In the genomic region with DNA sequence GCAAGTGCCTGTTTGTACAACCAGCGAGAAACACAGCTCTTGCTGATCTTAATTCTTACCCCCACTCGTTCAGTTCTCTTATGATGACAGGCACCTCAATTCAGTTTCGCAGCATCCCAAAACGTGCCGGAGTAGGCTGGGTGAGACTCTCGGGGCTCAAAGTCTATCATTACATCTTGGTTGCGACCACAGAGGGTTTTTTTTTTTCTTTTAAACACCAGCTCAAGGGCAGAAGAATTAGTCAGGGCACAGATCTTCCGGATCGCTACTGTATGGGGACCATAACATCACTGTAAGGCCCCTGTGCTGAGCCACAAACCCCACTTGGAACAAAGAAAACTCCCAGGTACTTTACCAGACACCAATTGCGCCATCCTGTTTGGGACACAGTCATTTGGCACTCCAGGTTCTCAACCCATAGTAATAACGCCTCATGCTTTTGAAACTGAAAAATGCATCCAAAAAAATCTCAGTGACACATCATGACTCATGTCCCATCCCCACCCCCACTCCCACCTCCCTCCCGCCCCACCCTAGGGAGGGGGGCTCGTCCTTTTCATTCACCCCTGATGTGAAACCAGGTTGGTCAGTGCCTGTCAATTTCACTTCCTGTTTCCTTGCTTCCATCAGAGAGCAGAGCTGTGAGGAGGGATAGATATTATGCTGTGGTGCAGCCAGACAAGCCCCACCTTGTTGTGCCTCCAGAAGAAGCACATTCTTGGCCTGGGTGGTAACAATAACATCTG, we compare ENCODE assay signal across 8 cellular contexts. TPM values are rescaled to one million over a fixed set of nuclear protein-coding genes. Genes with fewer than 3 reads are reported as not detected.
DNase-seq lines count a peak whose midpoint lies in the region; ATAC-seq and TF ChIP-seq lines count a peak whose summit lies in the region.

No MANE protein-coding gene starts in this region.

- peak overlapping the region; percentile 27 for H3K4me3 ChIP-seq in CD8-positive, alpha-beta memory T cell (ENCODE audit: low read length)
- no peak overlapping the region for H3K4me3 ChIP-seq in fibroblast of mammary gland (ENCODE audit: control insufficient read depth, low read depth, low read length)

- intact Hi-C loops in activated CD8-positive, alpha-beta T cell treated with anti-CD3 and anti-CD28 coated beads for 36 hours (cut with micrococcal nuclease) = loop anchor here (2.0 to 5.0 kb wide), 2 partner anchors 34 to 74 kb away; no protein-coding TSS in a partner anchor
- intact Hi-C loops in left ventricle myocardium superior (cut with micrococcal nuclease) = no loop called here

- in situ Hi-C loops in KBM-7 (cut with MboI; ENCODE audit: low pct_unique_long_range_greater_than_20kb, low sequenced_read_pairs) = no loop called here

- peak; percentile 80 for ATAC-seq in GM21576 (IDR thresholded peaks at IDR 0.05; ENCODE audit: unreplicated experiment)
- peak; percentile 80 for ATAC-seq in activated CD8-positive, alpha-beta T cell treated with anti-CD3 and anti-CD28 coated beads for 36 hours
- ATAC-seq in left ventricle myocardium superior = no peak

- peak overlapping the region; percentile 79 to 98 (median 93) for H3K27ac Mint-ChIP-seq in CD8-positive, alpha-beta memory T cell
- H3K27ac Mint-ChIP-seq in activated CD8-positive, alpha-beta T cell treated with anti-CD3 and anti-CD28 coated beads for 36 hours = peak overlapping the region; percentile 91

- H3K9me3 ChIP-seq in CD8-positive, alpha-beta memory T cell (ENCODE audit: low read length) = no peaks in the 10 kb centered on the region

- peak overlapping the region; percentile 40 for H3K27ac ChIP-seq in CD8-positive, alpha-beta memory T cell (ENCODE audit: low read depth, low read length)

- H3K9me3 Mint-ChIP-seq in CD8-positive, alpha-beta memory T cell = no peaks in the 10 kb centered on the region
- H3K9me3 Mint-ChIP-seq in activated CD8-positive, alpha-beta T cell treated with anti-CD3 and anti-CD28 coated beads for 36 hours = no peaks in the 10 kb centered on the region

- CTCF ChIA-PET in CD8-positive, alpha-beta memory T cell (lab: Charles Lee) = interaction anchor here (0.7 to 3.5 kb wide), 5 partner anchors 10 to 92 kb away, joined by 3 to 12 read pairs (median 4); no protein-coding TSS in a partner anchor
- CTCF ChIA-PET in activated CD8-positive, alpha-beta T cell treated with anti-CD3 and anti-CD28 coated beads for 36 hours (lab: Charles Lee) = interaction anchor here (0.9 to 1.6 kb wide), 12 partner anchors 13 to 126 kb away, joined by 3 to 10 read pairs (median 4); no protein-coding TSS in a partner anchor

- no peaks in the 10 kb centered on the region for H3K27me3 Mint-ChIP-seq in CD8-positive, alpha-beta memory T cell
- no peaks in the 10 kb centered on the region for H3K27me3 Mint-ChIP-seq in activated CD8-positive, alpha-beta T cell treated with anti-CD3 and anti-CD28 coated beads for 36 hours

- no peaks in the 10 kb centered on the region for H3K27me3 ChIP-seq in CD8-positive, alpha-beta memory T cell (ENCODE audit: insufficient read depth, low read length, poor library complexity, severe bottlenecking)

- H3K36me3 ChIP-seq in CD8-positive, alpha-beta memory T cell (ENCODE audit: insufficient read depth, low read length) = no peaks in the 10 kb centered on the region

- POLR2A ChIA-PET in CD8-positive, alpha-beta memory T cell (lab: Charles Lee) = interaction anchor here (0.6 to 2.3 kb wide), 10 partner anchors 10 to 111 kb away, joined by 3 to 17 read pairs (median 4); no protein-coding TSS in a partner anchor
- POLR2A ChIA-PET in activated CD8-positive, alpha-beta T cell treated with anti-CD3 and anti-CD28 coated beads for 36 hours (lab: Charles Lee) = interaction anchor here (0.5 to 2.6 kb wide), 27 partner anchors 8 to 92 kb away, joined by 3 to 27 read pairs (median 6); a partner anchor contains a TSS

- no peak for TF ChIP-seq CTCF in activated CD8-positive, alpha-beta T cell treated with anti-CD3 and anti-CD28 coated beads for 36 hours (IDR thresholded peaks at IDR 0.05)
- no peak for TF ChIP-seq CTCF in fibroblast of mammary gland (conservative IDR thresholded peaks at IDR 0.05; ENCODE audit: control insufficient read depth, insufficient read depth, low read depth, low read length)

- H3K4me3 Mint-ChIP-seq in CD8-positive, alpha-beta memory T cell = peak overlapping the region; percentile 58 to 89 (median 84)
- peak overlapping the region; percentile 62 for H3K4me3 Mint-ChIP-seq in activated CD8-positive, alpha-beta T cell treated with anti-CD3 and anti-CD28 coated beads for 36 hours

- peaks cover 49% of the 10 kb centered on the region for H3K4me1 ChIP-seq in CD8-positive, alpha-beta memory T cell (ENCODE audit: insufficient read depth, low read length)

- peaks cover 38 to 67% (median 57%) of the 10 kb centered on the region in 3 donors for H3K4me1 Mint-ChIP-seq in CD8-positive, alpha-beta memory T cell
- peaks cover 72% of the 10 kb centered on the region for H3K4me1 Mint-ChIP-seq in activated CD8-positive, alpha-beta T cell treated with anti-CD3 and anti-CD28 coated beads for 36 hours (ENCODE audit: low read depth)

- no peaks in the 10 kb centered on the region for H3K36me3 Mint-ChIP-seq in CD8-positive, alpha-beta memory T cell
- peaks cover 60% of the 10 kb centered on the region for H3K36me3 Mint-ChIP-seq in activated CD8-positive, alpha-beta T cell treated with anti-CD3 and anti-CD28 coated beads for 36 hours (ENCODE audit: low read depth)

- peak; percentile 40 to 83 (median 63) for DNase-seq in CD8-positive, alpha-beta memory T cell
- peak; percentile 38 for DNase-seq in KBM-7
- DNase-seq in activated CD8-positive, alpha-beta T cell treated with anti-CD3 and anti-CD28 coated beads for 36 hours = peak; percentile 94
- peak; percentile 43 for DNase-seq in fibroblast of mammary gland (ENCODE audit: low read depth)
- DNase-seq in stimulated activated naive CD4-positive, alpha-beta T cell (lab: John Stamatoyannopoulos, UW) = peak; percentile 47 to 73 (median 54)
- no peak for DNase-seq in DMS79 treated with DMSO at 0.1 percent for 48 hours (lab: John Stamatoyannopoulos, UW)
- no peak for DNase-seq in left ventricle myocardium superior

RNA-seq across cellular contexts. Expression of a gene that starts 41.0 kb away (rescaled TPM):
- total RNA-seq in CD8-positive, alpha-beta memory T cell = 100 to 1,000 TPM; 169 to 175 TPM
- 156 TPM for polyA plus RNA-seq in CD8-positive, alpha-beta memory T cell
- total RNA-seq in activated CD8-positive, alpha-beta T cell treated with anti-CD3 and anti-CD28 coated beads for 36 hours = 100 to 1,000 TPM; 214 to 215 TPM
- total RNA-seq in left ventricle myocardium superior = 0.07 TPM

Comparison
In these comparisons a context has a peak if more than half of its experiments do, and no peak if none do; other contexts are left out.
1. DNase-seq: peak in CD8-positive, alpha-beta memory T cell (5 of 5), KBM-7 (single experiment), activated CD8-positive, alpha-beta T cell treated with anti-CD3 and anti-CD28 coated beads for 36 hours (single experiment), fibroblast of mammary gland (single experiment) and stimulated activated naive CD4-positive, alpha-beta T cell (6 of 6); none in DMS79 treated with DMSO at 0.1 percent for 48 hours (single experiment) and left ventricle myocardium superior (single experiment).
2. RNA of a gene that starts 41.0 kb away (total RNA-seq): 214 to 215 TPM in activated CD8-positive, alpha-beta T cell treated with anti-CD3 and anti-CD28 coated beads for 36 hours and 169 to 175 TPM in CD8-positive, alpha-beta memory T cell; 0.07 TPM in left ventricle myocardium superior (single experiment); every median in the first group is over 100 times any median in the second.